ENCODE assay signal across 25 cellular contexts in genomic region chr3:60932170-60932569, GRCh38.
"Had no signal": no experiment of that assay in that cellular context is flagged by ENCODE, and none has a peak within 500 bp of the region (broad histone marks: within the 10 kb centered on the region; RNA-seq: fewer than 3 reads in every experiment).

No MANE protein-coding gene starts in this region.

- H3K9ac ChIP-seq: neural progenitor cell had no signal

- H3K27me3 ChIP-seq: esophagus squamous epithelium, heart right ventricle, left lung, neural progenitor cell, right atrium auricular region, testis, tibial nerve, upper lobe of left lung had no signal

- H3K36me3 Mint-ChIP-seq: neural progenitor cell had no signal

- H3K4me3 Mint-ChIP-seq: naive thymus-derived CD4-positive, alpha-beta T cell; nephron; neural progenitor cell; stimulated activated memory B cell treated with anti-CD40 and anti-IgM and Interleukin-4, amounts not matched to agents 10 μg/mL and 1 μg/mL and 100 μg/mL, for 72 hours had no signal

- H3K9me3 Mint-ChIP-seq: neural progenitor cell; stimulated activated memory B cell treated with anti-CD40 and anti-IgM and Interleukin-4, amounts not matched to agents 10 μg/mL and 1 μg/mL and 100 μg/mL, for 72 hours had no signal

- H3K4me1 Mint-ChIP-seq: nephron; neural progenitor cell; stimulated activated memory B cell treated with anti-CD40 and anti-IgM and Interleukin-4, amounts not matched to agents 10 μg/mL and 1 μg/mL and 100 μg/mL, for 72 hours had no signal

- H3K27ac ChIP-seq: coronary artery, esophagus squamous epithelium, heart right ventricle, left lung, neural progenitor cell, prostate gland, right atrium auricular region, testis, tibial nerve, upper lobe of left lung had no signal

- H3K4me3 ChIP-seq: coronary artery, esophagus squamous epithelium, heart right ventricle, left lung, neural progenitor cell, prostate gland, right atrium auricular region, smooth muscle cell, testis, tibial nerve, upper lobe of left lung had no signal

- H3K9me3 ChIP-seq: prostate gland, right atrium auricular region, testis, upper lobe of left lung had no signal

- H3K4me1 ChIP-seq: esophagus squamous epithelium, heart right ventricle, left lung, neural progenitor cell, prostate gland, right atrium auricular region, testis, tibial nerve, upper lobe of left lung had no signal

- DNase-seq: dermis blood vessel endothelial cell; effector memory CD4-positive, alpha-beta T cell; esophagus squamous epithelium; foreskin melanocyte; glutamatergic neuron; heart right ventricle; hippocampal formation; left cardiac atrium; left lung; mesenchymal stem cell; midbrain; naive thymus-derived CD4-positive, alpha-beta T cell; stimulated activated CD4-positive, alpha-beta T cell treated with anti-CD3 and anti-CD28 coated beads, Interleukin-4, amount 100 ng/mL, for 4 hours; stimulated activated naive CD8-positive, alpha-beta T cell treated with anti-CD3 and anti-CD28 coated beads, Interleukin-15, Interleukin-2, amounts not matched to agents 100 U/mL and 50 U/mL, for 24 hours; substantia nigra; testis; upper lobe of left lung had no signal

- H3K36me3 ChIP-seq: esophagus squamous epithelium, heart right ventricle, left lung, neural progenitor cell, prostate gland, right atrium auricular region, tibial nerve, upper lobe of left lung had no signal

- H3K27ac Mint-ChIP-seq: nephron; neural progenitor cell; stimulated activated memory B cell treated with anti-CD40 and anti-IgM and Interleukin-4, amounts not matched to agents 10 μg/mL and 1 μg/mL and 100 μg/mL, for 72 hours had no signal

- H3K27me3 Mint-ChIP-seq: naive thymus-derived CD4-positive, alpha-beta T cell; stimulated activated memory B cell treated with anti-CD40 and anti-IgM and Interleukin-4, amounts not matched to agents 10 μg/mL and 1 μg/mL and 100 μg/mL, for 72 hours had no signal
